In genomic region chr12:6360578-6361490, GRCh38 we compare ENCODE assay signal across 10 cellular contexts. TPM values are rescaled to one million over a fixed set of nuclear protein-coding genes. Genes with fewer than 3 reads are reported as not detected.
DNase-seq lines count a peak whose midpoint lies in the region; TF ChIP-seq lines count a peak whose summit lies in the region.
"Had no signal": no experiment of that assay in that cellular context is flagged by ENCODE, and none has a peak within 500 bp of the region (broad histone marks: within the 10 kb centered on the region; RNA-seq: fewer than 3 reads in every experiment).

No MANE protein-coding gene starts in this region.

- BruUV-seq in MCF 10A (replicated peaks; lab: Mats Ljungman, UMichigan), result no TSS peak

- peak overlapping the region; percentile 15 for H3K27ac Mint-ChIP-seq in activated naive CD4-positive, alpha-beta T cell treated with anti-CD3 and anti-CD28 coated beads, Interleukin-2, amount 50 U/mL, for 24 hours
- H3K27ac Mint-ChIP-seq in MCF 10A (ENCODE audit: low read depth, unreplicated experiment), result peak overlapping the region; percentile 79

- TF ChIP-seq POLR2A in vagina (IDR thresholded peaks at IDR 0.05), result no peak

- no peak overlapping the region for H3K4me3 ChIP-seq in muscle layer of duodenum (ENCODE audit: low read depth in 1 of 2, low read length in 2 of 2)
- H3K4me3 ChIP-seq in vagina, result no peak overlapping the region
- no peak overlapping the region for H3K4me3 ChIP-seq in coronary artery

- no peaks in the 10 kb centered on the region for H3K27me3 Mint-ChIP-seq in activated naive CD4-positive, alpha-beta T cell treated with anti-CD3 and anti-CD28 coated beads, Interleukin-2, amount 50 U/mL, for 24 hours
- no peaks in the 10 kb centered on the region for H3K27me3 Mint-ChIP-seq in MCF 10A (ENCODE audit: insufficient read depth, unreplicated experiment)

- no peaks in the 10 kb centered on the region for H3K9me3 Mint-ChIP-seq in activated naive CD4-positive, alpha-beta T cell treated with anti-CD3 and anti-CD28 coated beads, Interleukin-2, amount 50 U/mL, for 24 hours
- H3K9me3 Mint-ChIP-seq in MCF 10A (ENCODE audit: unreplicated experiment), result no peaks in the 10 kb centered on the region
- H3K9me3 Mint-ChIP-seq: neural crest cell had no signal

- H3K4me3 Mint-ChIP-seq in activated naive CD4-positive, alpha-beta T cell treated with anti-CD3 and anti-CD28 coated beads, Interleukin-2, amount 50 U/mL, for 24 hours, result no peak overlapping the region
- no peak overlapping the region for H3K4me3 Mint-ChIP-seq in MCF 10A (ENCODE audit: unreplicated experiment)
- H3K4me3 Mint-ChIP-seq: neural crest cell had no signal

- POLR2A ChIA-PET in MCF 10A (lab: Yijun Ruan, JAX), result interaction anchor here (0.7 to 1.0 kb wide), 5 partner anchors 10 to 17 kb away, joined by 3 to 5 read pairs (median 3); partner anchors contain the start of gene SCNN1A
- POLR2A ChIA-PET in HEK293T (lab: Yijun Ruan, JAX), result interaction anchor here (1.5 kb wide), 1 partner anchor 24 kb away, joined by 4 read pairs; no protein-coding TSS in a partner anchor

- CTCF ChIA-PET in MCF 10A (lab: Yijun Ruan, JAX) (interaction anchor here (0.5 to 1.5 kb wide), 4 partner anchors 14 to 201 kb away, joined by 3 to 5 read pairs (median 3); partner anchors contain the start of gene SCNN1A), HEK293T (lab: Yijun Ruan, JAX) (interaction anchor here (1.6 kb wide), 1 partner anchor 16 kb away, joined by 11 read pairs; no protein-coding TSS in a partner anchor)

- H3K4me1 ChIP-seq in muscle layer of duodenum (ENCODE audit: control insufficient read depth in 1 of 2, insufficient read depth in 2 of 2, low read length in 2 of 2) (peaks cover 0 to 13% of the 10 kb centered on the region in 2 donors), vagina (peaks cover 30% of the 10 kb centered on the region)

- intact Hi-C loops in MCF 10A (cut with micrococcal nuclease), result no loop called here
- intact Hi-C loops in vagina (cut with DNase I), result no loop called here

- H3K27ac ChIP-seq in muscle layer of duodenum (ENCODE audit: low read length) (peak overlapping the region; percentile 53), vagina (peak overlapping the region; percentile 98), coronary artery (peak overlapping the region in 1 of 2 donors; percentile 61)

- TF ChIP-seq CTCF in MCF 10A (IDR thresholded peaks at IDR 0.05; ENCODE audit: unreplicated experiment), result no peak
- no peak for TF ChIP-seq CTCF in vagina (IDR thresholded peaks at IDR 0.05)
- TF ChIP-seq CTCF in coronary artery (IDR thresholded peaks at IDR 0.05), result no peak

- H3K36me3 Mint-ChIP-seq in activated naive CD4-positive, alpha-beta T cell treated with anti-CD3 and anti-CD28 coated beads, Interleukin-2, amount 50 U/mL, for 24 hours, result no peaks in the 10 kb centered on the region
- H3K36me3 Mint-ChIP-seq in MCF 10A (ENCODE audit: insufficient read depth, unreplicated experiment), result peaks cover 86% of the 10 kb centered on the region

- H3K4me1 Mint-ChIP-seq in activated naive CD4-positive, alpha-beta T cell treated with anti-CD3 and anti-CD28 coated beads, Interleukin-2, amount 50 U/mL, for 24 hours, result peaks cover 31% of the 10 kb centered on the region
- peaks cover 32% of the 10 kb centered on the region for H3K4me1 Mint-ChIP-seq in MCF 10A (ENCODE audit: insufficient read depth, unreplicated experiment)
- H3K4me1 Mint-ChIP-seq: neural crest cell had no signal

- H3K36me3 ChIP-seq in muscle layer of duodenum (ENCODE audit: control insufficient read depth in 1 of 2, insufficient read depth in 2 of 2, low read length in 2 of 2) (no peaks in the 10 kb centered on the region), vagina (no peaks in the 10 kb centered on the region)

- no peak for DNase-seq in activated naive CD4-positive, alpha-beta T cell treated with Interleukin-2 at 50 U/mL for 16 hours
- DNase-seq in MCF 10A (ENCODE audit: unreplicated experiment) (no peak), vagina (ENCODE audit: extremely low spot score in 2 of 2) (peak in 1 of 2 donors; percentile 65), coronary artery (ENCODE audit: low spot score) (no peak), HEK293T (ENCODE audit: extremely low spot score) (no peak)
- DNase-seq in stimulated activated CD4-positive, alpha-beta T cell treated with anti-CD3 and anti-CD28 coated beads, Interleukin-4, amount 100 ng/mL, for 24 hours, result no peak
- DNase-seq: NCI-H69 had no signal

- no peaks in the 10 kb centered on the region for H3K27me3 ChIP-seq in muscle layer of duodenum (ENCODE audit: low read depth, low read length)
- no peaks in the 10 kb centered on the region for H3K27me3 ChIP-seq in vagina

- no peaks in the 10 kb centered on the region for H3K9me3 ChIP-seq in muscle layer of duodenum (ENCODE audit: control insufficient read depth in 1 of 2, low read length in 2 of 2)
- no peaks in the 10 kb centered on the region for H3K9me3 ChIP-seq in vagina

TF ChIP-seq in HEK293T, 16 proteins besides CTCF, POLR2A, EP300 and RAD21:
- TF ChIP-seq CTBP1 (IDR thresholded peaks at IDR 0.05; ENCODE audit: borderline replicate concordance) (no peak), ZNF384 (IDR thresholded peaks at IDR 0.05) (no peak), NFRKB (IDR thresholded peaks at IDR 0.05) (no peak), ARNT (IDR thresholded peaks at IDR 0.05) (no peak), SUZ12 (IDR thresholded peaks at IDR 0.05) (no peak), PKNOX1 (IDR thresholded peaks at IDR 0.05) (no peak), SP1 (IDR thresholded peaks at IDR 0.05) (no peak), FOXA1 (IDR thresholded peaks at IDR 0.05) (no peak), LEF1 (IDR thresholded peaks at IDR 0.05; ENCODE audit: borderline replicate concordance) (no peak), TARDBP (IDR thresholded peaks at IDR 0.05) (no peak), FOXM1 (IDR thresholded peaks at IDR 0.05; ENCODE audit: borderline replicate concordance) (no peak), HDGF (IDR thresholded peaks at IDR 0.05; ENCODE audit: borderline replicate concordance) (no peak), L3MBTL2 (conservative IDR thresholded peaks at IDR 0.05) (no peak), FOXK2 (IDR thresholded peaks at IDR 0.05) (no peak)

RNA-seq across cellular contexts. Expression of gene SCNN1A, which starts 14.5 kb away (rescaled TPM):
- total RNA-seq in MCF 10A (2022) (136 and 139 TPM in 2 replicates), vagina (55.2 TPM)
- total RNA-seq: neural crest cell had no signal

RNA-seq across cellular contexts. Expression of gene TNFRSF1A, which starts 19.0 kb away (rescaled TPM):
- total RNA-seq in MCF 10A (2022) (103 and 110 TPM in 2 replicates), vagina (271 TPM)

RNA-seq across cellular contexts. Expression of gene LTBR, which starts 23.1 kb away (rescaled TPM):
- total RNA-seq in MCF 10A (2022) (158 and 169 TPM in 2 replicates), vagina (146 TPM)

RNA-seq across cellular contexts. Expression of gene PLEKHG6, which starts 50.4 kb away (rescaled TPM):
- total RNA-seq in MCF 10A (2022) (not detected in 2 replicates), vagina (14.7 TPM)
